In the genomic region with DNA sequence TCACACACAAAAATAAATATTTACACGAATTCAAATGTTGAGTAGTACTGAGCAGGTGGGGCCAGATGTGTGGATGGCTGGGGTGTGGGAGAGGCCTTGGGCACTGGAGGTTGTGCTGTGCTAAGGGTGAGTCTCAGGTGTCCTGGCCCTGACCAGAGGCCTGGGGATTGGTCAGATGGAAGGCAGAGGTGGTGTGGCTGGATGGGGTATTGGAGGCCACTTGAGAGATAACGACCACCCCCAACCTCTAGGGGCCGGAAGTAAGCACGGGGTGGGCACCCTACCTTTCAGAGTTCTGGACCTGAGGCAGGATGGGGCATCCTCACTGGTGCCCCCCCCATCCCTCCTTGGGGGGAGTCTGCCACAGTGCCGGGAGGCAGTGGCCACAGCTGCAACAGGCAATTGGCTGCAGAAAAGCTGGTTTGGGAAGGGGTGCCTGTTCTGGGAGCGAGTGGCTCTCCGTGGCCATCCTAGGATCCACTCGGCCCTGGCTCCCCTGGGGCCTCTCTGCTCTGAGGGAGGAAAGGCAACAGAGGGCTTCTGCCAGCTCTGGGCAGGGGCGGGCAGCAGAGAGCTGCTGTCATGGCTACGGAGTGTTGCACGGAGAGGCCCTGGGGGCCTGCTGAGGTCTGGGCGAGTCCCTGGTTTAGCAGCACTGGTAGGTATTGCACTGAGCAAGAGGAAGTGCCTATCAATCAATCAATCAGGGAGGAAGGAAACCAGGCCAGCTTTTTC, we compare ENCODE assay signal across 11 cellular contexts.
DNase-seq lines count a peak whose midpoint lies in the region; ATAC-seq, FAIRE-seq and TF ChIP-seq lines count a peak whose summit lies in the region.
"Had no signal": no experiment of that assay in that cellular context is flagged by ENCODE, and none has a peak within 500 bp of the region (broad histone marks: within the 10 kb centered on the region; RNA-seq: fewer than 3 reads in every experiment).

No MANE protein-coding gene starts in this region.

- no peak for TF ChIP-seq EP300 in suprapubic skin (IDR thresholded peaks at IDR 0.05)

- H3K4me3 ChIP-seq in kidney (ENCODE audit: low read length in 2 of 2) (no peak overlapping the region), suprapubic skin (no peak overlapping the region)
- H3K4me3 ChIP-seq: SJSA1, skin epidermis, vagina had no signal

- CTCF ChIA-PET in activated CD4-positive, alpha-beta memory T cell treated with anti-CD3 and anti-CD28 coated beads for 36 hours (lab: Charles Lee), result interaction anchor here (1.3 kb wide), 1 partner anchor 27 kb away, joined by 4 read pairs; no protein-coding TSS in a partner anchor

- H3K4me1 ChIP-seq in kidney (ENCODE audit: control insufficient read depth in 1 of 2, insufficient read depth in 1 of 2, low read depth in 1 of 2, low read length in 2 of 2) (peaks cover 13 to 19% of the 10 kb centered on the region in 2 donors), suprapubic skin (peaks cover 40% of the 10 kb centered on the region)
- H3K4me1 ChIP-seq: SJSA1 had no signal

- TF ChIP-seq POLR2A in suprapubic skin (IDR thresholded peaks at IDR 0.05), result no peak

- POLR2A ChIA-PET in activated CD4-positive, alpha-beta memory T cell treated with anti-CD3 and anti-CD28 coated beads for 36 hours (lab: Charles Lee), result no interaction called here

- H3K27ac Mint-ChIP-seq in activated CD4-positive, alpha-beta memory T cell treated with anti-CD3 and anti-CD28 coated beads for 36 hours, result peak overlapping the region; percentile 85

- TF ChIP-seq CTCF in kidney (IDR thresholded peaks at IDR 0.05; ENCODE audit: borderline replicate concordance, extremely low read depth, insufficient read depth), result no peak
- no peak for TF ChIP-seq CTCF in suprapubic skin (IDR thresholded peaks at IDR 0.05)

- peak; percentile 61 for DNase-seq in activated effector memory CD4-positive, alpha-beta T cell treated with anti-CD3 and anti-CD28 coated beads, Interleukin-2, amount 50 U/mL, for 16 hours
- DNase-seq in activated effector memory CD4-positive, alpha-beta T cell treated with Interleukin-2 at 50 U/mL for 16 hours, result no peak
- DNase-seq in activated CD4-positive, alpha-beta memory T cell treated with anti-CD3 and anti-CD28 coated beads for 36 hours, result peak; percentile 30
- DNase-seq in kidney (peak; percentile 77), suprapubic skin (ENCODE audit: low spot score in 2 of 2) (peak; percentile 55 to 76), SIG-M5 treated with dmso at 0.1 percent for 504 hours (lab: John Stamatoyannopoulos, UW; ENCODE audit: unreplicated experiment) (no peak), activated gamma-delta T cell (lab: John Stamatoyannopoulos, UW) (no peak)

- H3K9me3 ChIP-seq in kidney (ENCODE audit: control insufficient read depth in 1 of 2, low read length in 2 of 2) (no peaks in the 10 kb centered on the region), suprapubic skin (no peaks in the 10 kb centered on the region)
- H3K9me3 ChIP-seq: SJSA1, vagina had no signal

- H3K4me1 Mint-ChIP-seq in activated CD4-positive, alpha-beta memory T cell treated with anti-CD3 and anti-CD28 coated beads for 36 hours (ENCODE audit: low read depth), result peaks cover 16% of the 10 kb centered on the region

- no peaks in the 10 kb centered on the region for H3K27me3 Mint-ChIP-seq in activated CD4-positive, alpha-beta memory T cell treated with anti-CD3 and anti-CD28 coated beads for 36 hours

- no peak overlapping the region for H3K4me3 Mint-ChIP-seq in activated CD4-positive, alpha-beta memory T cell treated with anti-CD3 and anti-CD28 coated beads for 36 hours

- H3K27me3 ChIP-seq in suprapubic skin, result no peaks in the 10 kb centered on the region
- H3K27me3 ChIP-seq: SJSA1, vagina had no signal

- H3K9me3 Mint-ChIP-seq in activated CD4-positive, alpha-beta memory T cell treated with anti-CD3 and anti-CD28 coated beads for 36 hours, result no peaks in the 10 kb centered on the region

- intact Hi-C loops in activated CD4-positive, alpha-beta memory T cell treated with anti-CD3 and anti-CD28 coated beads for 36 hours (cut with micrococcal nuclease), result no loop called here
- intact Hi-C loops in kidney (cut with DNase I), result no loop called here

- H3K36me3 Mint-ChIP-seq in activated CD4-positive, alpha-beta memory T cell treated with anti-CD3 and anti-CD28 coated beads for 36 hours, result peaks cover 6% of the 10 kb centered on the region

- H3K9ac ChIP-seq in kidney (ENCODE audit: low read length in 2 of 2), result no peak overlapping the region

- peaks cover 11 to 14% of the 10 kb centered on the region in 2 donors for H3K36me3 ChIP-seq in kidney (ENCODE audit: control insufficient read depth in 1 of 2, insufficient read depth in 2 of 2, low read length in 2 of 2)
- peaks cover 25% of the 10 kb centered on the region for H3K36me3 ChIP-seq in suprapubic skin
- H3K36me3 ChIP-seq: vagina had no signal

- no peak for FAIRE-seq in kidney (lab: Jason Lieb, UNC)

- WGBS in suprapubic skin, result 42% methylated on average over 8 of the region's 12 CpGs

- no peak overlapping the region for H3K27ac ChIP-seq in kidney (ENCODE audit: low read depth in 2 of 2, low read length in 2 of 2)
- no peak overlapping the region for H3K27ac ChIP-seq in suprapubic skin
- H3K27ac ChIP-seq: SJSA1, vagina had no signal

- ATAC-seq in GM18870 (IDR thresholded peaks at IDR 0.05; ENCODE audit: unreplicated experiment), result no peak

Comparison
In these comparisons a context has a peak if more than half of its experiments do, and no peak if none do; other contexts are left out.
1. DNase-seq: peak in activated effector memory CD4-positive, alpha-beta T cell treated with anti-CD3 and anti-CD28 coated beads, Interleukin-2, amount 50 U/mL, for 16 hours (single experiment), activated CD4-positive, alpha-beta memory T cell treated with anti-CD3 and anti-CD28 coated beads for 36 hours (single experiment), kidney (single experiment) and suprapubic skin (2 of 2); none in activated effector memory CD4-positive, alpha-beta T cell treated with Interleukin-2 at 50 U/mL for 16 hours (single experiment), SIG-M5 treated with dmso at 0.1 percent for 504 hours (single experiment) and activated gamma-delta T cell (single experiment).